30 cellular contexts compared by ENCODE assay signal in the genomic region with DNA sequence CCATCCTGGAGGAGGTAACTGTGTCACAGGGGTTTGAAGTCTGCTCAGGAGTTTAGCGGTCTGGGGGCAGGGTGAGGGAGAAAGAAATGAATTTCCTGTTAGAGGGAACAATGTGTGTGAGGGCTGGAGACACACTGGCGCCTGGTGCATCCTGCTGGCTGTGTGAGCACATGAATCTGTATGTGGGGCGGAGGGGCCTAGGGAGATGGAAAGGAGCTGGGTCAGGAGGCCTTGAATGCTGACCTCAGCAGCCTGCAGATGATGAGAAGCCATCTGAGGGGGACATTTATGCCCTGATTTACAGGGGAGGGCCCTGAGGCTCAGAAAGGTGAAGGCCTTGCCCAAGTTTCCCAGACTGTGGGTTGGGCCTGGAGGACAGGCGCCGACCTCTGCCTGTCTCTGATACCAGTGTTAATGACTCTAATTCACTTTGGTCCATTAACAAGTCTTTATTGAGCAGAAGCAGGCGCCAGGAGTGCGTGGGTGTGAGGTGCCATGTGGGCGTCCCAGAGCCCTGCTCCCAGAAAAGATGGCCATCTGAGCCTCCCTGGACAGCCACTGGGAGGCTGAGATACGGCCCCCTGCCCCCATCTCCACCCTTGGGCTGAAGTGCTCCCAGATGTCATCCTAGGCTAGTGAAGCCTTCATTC. TPM values are rescaled to one million over a fixed set of nuclear protein-coding genes. Genes with fewer than 3 reads are reported as not detected.
DNase-seq lines count a peak whose midpoint lies in the region; ATAC-seq and TF ChIP-seq lines count a peak whose summit lies in the region.
"Had no signal": no experiment of that assay in that cellular context is flagged by ENCODE, and none has a peak within 500 bp of the region (broad histone marks: within the 10 kb centered on the region; RNA-seq: fewer than 3 reads in every experiment).

No MANE protein-coding gene starts in this region.

- TF ChIP-seq POLR2A in right lobe of liver (IDR thresholded peaks at IDR 0.05): no peak

- H3K27me3 ChIP-seq in right atrium auricular region (no peaks in the 10 kb centered on the region), right lobe of liver (no peaks in the 10 kb centered on the region)
- H3K27me3 ChIP-seq: colonic mucosa, sigmoid colon, suprapubic skin had no signal

- intact Hi-C loops in Right ventricle myocardium inferior (cut with DNase I): no loop called here
- intact Hi-C loops in right lobe of liver (cut with DNase I): no loop called here

- ATAC-seq in Right ventricle myocardium inferior (no peak), right lobe of liver (peak; percentile 42 to 72 (median 56)), GM21786 (IDR thresholded peaks at IDR 0.05; ENCODE audit: unreplicated experiment) (no peak)
- ATAC-seq: activated CD8-positive, alpha-beta T cell treated with anti-CD3 and anti-CD28 coated beads for 36 hours; stimulated activated memory B cell treated with anti-CD40 and anti-IgM and Interleukin-4, amounts not matched to agents 10 μg/mL and 1 μg/mL and 100 μg/mL, for 72 hours had no signal

- H3K27ac ChIP-seq in right atrium auricular region (no peak overlapping the region), right lobe of liver (no peak overlapping the region)
- H3K27ac ChIP-seq: colonic mucosa, PC-9, sigmoid colon, suprapubic skin had no signal

- peaks cover 0 to 8% of the 10 kb centered on the region in 2 donors for H3K4me1 ChIP-seq in right atrium auricular region
- no peaks in the 10 kb centered on the region for H3K4me1 ChIP-seq in right lobe of liver
- H3K4me1 ChIP-seq: colonic mucosa, sigmoid colon, suprapubic skin had no signal

- H3K9me3 ChIP-seq in right atrium auricular region (no peaks in the 10 kb centered on the region), right lobe of liver (no peaks in the 10 kb centered on the region)
- H3K9me3 ChIP-seq: colonic mucosa, sigmoid colon, suprapubic skin had no signal

- DNase-seq in Right ventricle myocardium inferior (ENCODE audit: missing footprints): peak; percentile 33
- DNase-seq in right atrium auricular region (ENCODE audit: low spot score): no peak
- peak; percentile 79 for DNase-seq in cerebellar cortex (ENCODE audit: low spot score)
- no peak for DNase-seq in right lobe of liver
- DNase-seq in kidney glomerular epithelial cell (lab: John Stamatoyannopoulos, UW): no peak
- no peak for DNase-seq in NCI-H2196 (lab: John Stamatoyannopoulos, UW; ENCODE audit: unreplicated experiment)
- DNase-seq in NCI-H2171 treated with DMSO at 0.1 percent for 48 hours (lab: John Stamatoyannopoulos, UW): no peak
- DNase-seq: 8988T; activated CD4-positive, CD25-positive, alpha-beta regulatory T cell treated with anti-CD3 and anti-CD28 coated beads, Interleukin-2, amount 50 U/mL, for 72 hours; activated CD8-positive, alpha-beta T cell treated with anti-CD3 and anti-CD28 coated beads for 36 hours; anterior cingulate cortex; CD4-positive, CD25-positive, alpha-beta regulatory T cell; colonic mucosa; DND-41; NCI-H1092 treated with DMSO at 0.1 percent for 48 hours; NCI-H187; NCI-H526 treated with DMSO at 0.1 percent for 48 hours; PC-9; posterior cingulate gyrus; Right ventricle myocardium superior; sigmoid colon; stimulated activated CD4-positive, alpha-beta T cell treated with anti-CD3 and anti-CD28 coated beads, Interleukin-4, amount 100 ng/mL, for 4 hours had no signal

- WGBS in right lobe of liver (ENCODE audit: insufficient coverage, low coverage, low lambda C conversion rate, missing lambda C conversion rate): 83% methylated on average over 1 of the region's 9 CpGs

- TF ChIP-seq CTCF in right atrium auricular region (IDR thresholded peaks at IDR 0.05) (no peak), right lobe of liver (IDR thresholded peaks at IDR 0.05) (no peak)

- no peaks in the 10 kb centered on the region for H3K36me3 ChIP-seq in right atrium auricular region
- H3K36me3 ChIP-seq in right lobe of liver: no peaks in the 10 kb centered on the region
- H3K36me3 ChIP-seq: colonic mucosa, sigmoid colon, suprapubic skin had no signal

- no peak overlapping the region for H3K4me3 ChIP-seq in right atrium auricular region
- H3K4me3 ChIP-seq in right lobe of liver: no peak overlapping the region
- H3K4me3 ChIP-seq: colonic mucosa, PC-9, sigmoid colon, suprapubic skin had no signal

RNA-seq across cellular contexts. Expression of gene LINGO1, which starts 34.8 kb away (rescaled TPM):
- total RNA-seq in Right ventricle myocardium inferior (0.78 TPM), right atrium auricular region (1 to 10 TPM; 7.0 to 9.4 TPM), right lobe of liver (1 to 10 TPM in 1 of 6 experiments, under 1 TPM in 5; 0.31 to 1.2 (median 0.39) TPM)
- total RNA-seq: activated CD8-positive, alpha-beta T cell treated with anti-CD3 and anti-CD28 coated beads for 36 hours; activated T-helper 2 cell treated with anti-CD3 and anti-CD28 coated beads, Interferon-gamma antibody, Interleukin-2, Interleukin-4, amounts not matched to agents 10 μg/mL and 5 μg/mL and 100 μg/mL, durations not matched to agents 14 hours and 24 hours and 36 hours; bronchial epithelial cell; CD4-positive, CD25-positive, alpha-beta regulatory T cell; fibroblast of lung; mononuclear cell; natural killer cell treated with Interleukin-12 subunit alpha and Interleukin-12 subunit beta and Interleukin-15 and Interleukin-18, amount 100 ng/mL, for 72 hours; PC-9 had no signal

Comparison
In these comparisons a context has a peak if more than half of its experiments do, and no peak if none do; other contexts are left out.
1. DNase-seq: peak in Right ventricle myocardium inferior (single experiment) and cerebellar cortex (single experiment); none in right atrium auricular region (single experiment), right lobe of liver (0 of 3), kidney glomerular epithelial cell (single experiment), NCI-H2196 (single experiment) and NCI-H2171 treated with DMSO at 0.1 percent for 48 hours (single experiment).
2. ATAC-seq: peak in right lobe of liver (4 of 4); none in Right ventricle myocardium inferior (single experiment) and GM21786 (single experiment).